19 cellular contexts compared by ENCODE assay signal in genomic region chr5:62489471-62489870, GRCh38.
"Had no signal": no experiment of that assay in that cellular context is flagged by ENCODE, and none has a peak within 500 bp of the region (broad histone marks: within the 10 kb centered on the region; RNA-seq: fewer than 3 reads in every experiment).

No MANE protein-coding gene starts in this region.

- H3K27ac ChIP-seq: adrenal gland, gastrocnemius medialis, left ventricle myocardium inferior, ovary, spleen, testis, WERI-Rb-1 had no signal

- H3K27me3 Mint-ChIP-seq: dendritic cell treated with granulocyte-macrophage colony-stimulating factor and Interleukin-4, amounts not matched to agents 40 ng/mL and 50 ng/mL, for 4 days; effector memory CD8-positive, alpha-beta T cell; naive thymus-derived CD4-positive, alpha-beta T cell; stimulated activated memory B cell treated with anti-CD40 and anti-IgM and Interleukin-4, amounts not matched to agents 10 μg/mL and 1 μg/mL and 100 μg/mL, for 72 hours; type B pancreatic cell had no signal

- H3K4me3 Mint-ChIP-seq: activated T-cell treated with anti-CD3 and anti-CD28 coated beads, Interleukin-2, amount 50 U/mL, for 72 hours; dendritic cell treated with granulocyte-macrophage colony-stimulating factor and Interleukin-4, amounts not matched to agents 40 ng/mL and 50 ng/mL, for 4 days; effector memory CD8-positive, alpha-beta T cell; naive thymus-derived CD4-positive, alpha-beta T cell; stimulated activated memory B cell treated with anti-CD40 and anti-IgM and Interleukin-4, amounts not matched to agents 10 μg/mL and 1 μg/mL and 100 μg/mL, for 72 hours; type B pancreatic cell had no signal

- H3K4me3 ChIP-seq: adrenal gland, gastrocnemius medialis, left ventricle myocardium inferior, ovary, spleen, testis had no signal

- H3K9me3 ChIP-seq: adrenal gland, gastrocnemius medialis, left ventricle myocardium inferior, ovary, spleen, testis had no signal

- DNase-seq: activated CD4-positive, alpha-beta T cell treated with anti-CD3 and anti-CD28 coated beads for 1 hour; activated gamma-delta T cell treated with Interleukin-2 at 50 U/mL for 16 hours; activated T-cell treated with anti-CD3 and anti-CD28 coated beads, Interleukin-2, amount 50 U/mL, for 72 hours; adrenal gland; effector memory CD8-positive, alpha-beta T cell; gastrocnemius medialis; kidney glomerular epithelial cell; left ventricle myocardium inferior; naive thymus-derived CD4-positive, alpha-beta T cell; ovary; spleen; stimulated activated CD4-positive, alpha-beta T cell treated with anti-CD3 and anti-CD28 coated beads, Interleukin-4, amount 100 ng/mL, for 4 hours; testis; WERI-Rb-1 had no signal

- H3K36me3 Mint-ChIP-seq: activated naive CD4-positive, alpha-beta T cell treated with anti-CD3 and anti-CD28 coated beads, Interleukin-2, amount 50 U/mL, for 72 hours had no signal

- ATAC-seq: activated naive CD4-positive, alpha-beta T cell treated with anti-CD3 and anti-CD28 coated beads, Interleukin-2, amount 50 U/mL, for 72 hours; activated T-cell treated with anti-CD3 and anti-CD28 coated beads, Interleukin-2, amount 50 U/mL, for 72 hours; effector memory CD8-positive, alpha-beta T cell; gastrocnemius medialis; naive thymus-derived CD4-positive, alpha-beta T cell; sciatic nerve; stimulated activated memory B cell treated with anti-CD40 and anti-IgM and Interleukin-4, amounts not matched to agents 10 μg/mL and 1 μg/mL and 100 μg/mL, for 72 hours had no signal

- H3K36me3 ChIP-seq: ovary had no signal

- H3K4me1 ChIP-seq: adrenal gland, gastrocnemius medialis, left ventricle myocardium inferior, testis had no signal

- H3K27ac Mint-ChIP-seq: activated naive CD4-positive, alpha-beta T cell treated with anti-CD3 and anti-CD28 coated beads, Interleukin-2, amount 50 U/mL, for 72 hours; activated T-cell treated with anti-CD3 and anti-CD28 coated beads, Interleukin-2, amount 50 U/mL, for 72 hours; dendritic cell treated with granulocyte-macrophage colony-stimulating factor and Interleukin-4, amounts not matched to agents 40 ng/mL and 50 ng/mL, for 4 days; effector memory CD8-positive, alpha-beta T cell; stimulated activated memory B cell treated with anti-CD40 and anti-IgM and Interleukin-4, amounts not matched to agents 10 μg/mL and 1 μg/mL and 100 μg/mL, for 72 hours; type B pancreatic cell had no signal

- H3K27me3 ChIP-seq: adrenal gland, gastrocnemius medialis, ovary, spleen, testis had no signal

- H3K9me3 Mint-ChIP-seq: activated naive CD4-positive, alpha-beta T cell treated with anti-CD3 and anti-CD28 coated beads, Interleukin-2, amount 50 U/mL, for 72 hours; activated T-cell treated with anti-CD3 and anti-CD28 coated beads, Interleukin-2, amount 50 U/mL, for 72 hours; dendritic cell treated with granulocyte-macrophage colony-stimulating factor and Interleukin-4, amounts not matched to agents 40 ng/mL and 50 ng/mL, for 4 days; effector memory CD8-positive, alpha-beta T cell; naive thymus-derived CD4-positive, alpha-beta T cell; stimulated activated memory B cell treated with anti-CD40 and anti-IgM and Interleukin-4, amounts not matched to agents 10 μg/mL and 1 μg/mL and 100 μg/mL, for 72 hours; type B pancreatic cell had no signal
